Comparison of ENCODE assay signal across 21 cellular contexts in the genomic region with DNA sequence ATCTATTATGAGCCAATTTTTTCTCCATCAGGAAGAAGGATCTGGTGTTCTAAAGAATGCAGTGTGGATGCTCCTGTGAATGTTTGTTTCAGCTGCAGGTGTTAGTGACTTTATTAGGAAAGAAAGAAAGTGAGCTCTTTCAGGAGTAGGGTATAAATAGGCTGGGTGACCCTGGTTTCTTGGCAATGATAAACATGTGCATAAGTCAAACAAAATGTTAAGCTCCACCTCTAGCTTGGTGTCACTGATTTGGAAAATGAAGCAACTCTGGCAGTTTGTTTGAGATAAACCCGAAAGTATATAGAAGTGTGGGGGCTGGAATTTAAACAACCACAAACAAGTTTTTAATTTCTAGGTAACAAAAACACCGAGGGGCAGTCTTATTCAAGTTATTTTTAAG.
"Had no signal": no experiment of that assay in that cellular context is flagged by ENCODE, and none has a peak within 500 bp of the region (broad histone marks: within the 10 kb centered on the region; RNA-seq: fewer than 3 reads in every experiment).

No MANE protein-coding gene starts in this region.

- H3K9me3 Mint-ChIP-seq: natural killer cell treated with Interleukin-12 subunit alpha and Interleukin-12 subunit beta and Interleukin-15 and Interleukin-18, amount 100 ng/mL, for 72 hours; stimulated activated naive B cell treated with anti-CD40 and anti-IgM and Interleukin-4, amounts not matched to agents 10 μg/mL and 1 μg/mL and 100 μg/mL, for 72 hours; stimulated activated naive CD8-positive, alpha-beta T cell treated with anti-CD3 and anti-CD28 coated beads, Interleukin-15, amount 100 ng/mL, for 72 hours had no signal

- H3K4me3 ChIP-seq: lung, prostate gland, spleen, thoracic aorta, transverse colon had no signal

- H3K27me3 ChIP-seq: foreskin keratinocyte, spleen, transverse colon had no signal

- H3K36me3 ChIP-seq: prostate gland, spleen, thoracic aorta, transverse colon had no signal

- H3K4me1 ChIP-seq: foreskin keratinocyte, parathyroid adenoma, prostate gland, spleen, transverse colon had no signal

- H3K27ac Mint-ChIP-seq: natural killer cell treated with Interleukin-12 subunit alpha and Interleukin-12 subunit beta and Interleukin-15 and Interleukin-18, amount 100 ng/mL, for 72 hours; stimulated activated naive B cell treated with anti-CD40 and anti-IgM and Interleukin-4, amounts not matched to agents 10 μg/mL and 1 μg/mL and 100 μg/mL, for 72 hours; stimulated activated naive CD8-positive, alpha-beta T cell treated with anti-CD3 and anti-CD28 coated beads, Interleukin-15, amount 100 ng/mL, for 72 hours had no signal

- FAIRE-seq: colon had no signal

- H3K27me3 Mint-ChIP-seq: stimulated activated naive B cell treated with anti-CD40 and anti-IgM and Interleukin-4, amounts not matched to agents 10 μg/mL and 1 μg/mL and 100 μg/mL, for 72 hours; stimulated activated naive CD8-positive, alpha-beta T cell treated with anti-CD3 and anti-CD28 coated beads, Interleukin-15, amount 100 ng/mL, for 72 hours had no signal

- H3K9me3 ChIP-seq: prostate gland, spleen, thoracic aorta, transverse colon had no signal

- DNase-seq: cerebellar nuclear complex; dermis blood vessel endothelial cell; foreskin keratinocyte; head of caudate nucleus; hippocampal formation; mesenchymal stem cell; midbrain; spleen; stimulated activated CD4-positive, alpha-beta T cell treated with anti-CD3 and anti-CD28 coated beads, Interleukin-15, amount 100 ng/mL, for 24 hours; stimulated activated CD4-positive, alpha-beta T cell treated with anti-CD3 and anti-CD28 coated beads, Interleukin-2, amount 100 ng/mL, for 24 hours; stimulated activated CD4-positive, alpha-beta T cell treated with anti-CD3 and anti-CD28 coated beads, Interleukin-4, amount 100 ng/mL, for 4 hours; stimulated activated naive B cell treated with anti-CD40 and anti-IgM and Interleukin-4, amounts not matched to agents 10 μg/mL and 1 μg/mL and 100 μg/mL, for 72 hours; stimulated activated naive CD8-positive, alpha-beta T cell treated with anti-CD3 and anti-CD28 coated beads, Interleukin-15, amount 100 ng/mL, for 72 hours; transverse colon had no signal

- H3K79me2 ChIP-seq: parathyroid adenoma had no signal

- H3K4me1 Mint-ChIP-seq: stimulated activated naive B cell treated with anti-CD40 and anti-IgM and Interleukin-4, amounts not matched to agents 10 μg/mL and 1 μg/mL and 100 μg/mL, for 72 hours; stimulated activated naive CD8-positive, alpha-beta T cell treated with anti-CD3 and anti-CD28 coated beads, Interleukin-15, amount 100 ng/mL, for 72 hours had no signal

- H3K27ac ChIP-seq: foreskin keratinocyte, parathyroid adenoma, prostate gland, spleen, thoracic aorta, transverse colon had no signal

- ATAC-seq: foreskin keratinocyte; natural killer cell treated with Interleukin-12 subunit alpha and Interleukin-12 subunit beta and Interleukin-15 and Interleukin-18, amount 100 ng/mL, for 72 hours; sciatic nerve; stimulated activated naive B cell treated with anti-CD40 and anti-IgM and Interleukin-4, amounts not matched to agents 10 μg/mL and 1 μg/mL and 100 μg/mL, for 72 hours; stimulated activated naive CD8-positive, alpha-beta T cell treated with anti-CD3 and anti-CD28 coated beads, Interleukin-15, amount 100 ng/mL, for 72 hours had no signal

- H3K9ac ChIP-seq: parathyroid adenoma had no signal

- H3K4me3 Mint-ChIP-seq: natural killer cell treated with Interleukin-12 subunit alpha and Interleukin-12 subunit beta and Interleukin-15 and Interleukin-18, amount 100 ng/mL, for 72 hours; stimulated activated naive B cell treated with anti-CD40 and anti-IgM and Interleukin-4, amounts not matched to agents 10 μg/mL and 1 μg/mL and 100 μg/mL, for 72 hours; stimulated activated naive CD8-positive, alpha-beta T cell treated with anti-CD3 and anti-CD28 coated beads, Interleukin-15, amount 100 ng/mL, for 72 hours had no signal

- H3K36me3 Mint-ChIP-seq: natural killer cell treated with Interleukin-12 subunit alpha and Interleukin-12 subunit beta and Interleukin-15 and Interleukin-18, amount 100 ng/mL, for 72 hours; stimulated activated naive B cell treated with anti-CD40 and anti-IgM and Interleukin-4, amounts not matched to agents 10 μg/mL and 1 μg/mL and 100 μg/mL, for 72 hours had no signal

- H2AFZ ChIP-seq: parathyroid adenoma had no signal
